ENCODE assay signal across 1 cellular context in genomic region chr18:11163668-11164067, GRCh38.
TF ChIP-seq lines count a peak whose summit lies in the region.

No MANE protein-coding gene starts in this region.

TF ChIP-seq in endothelial cell of umbilical vein, 7 proteins besides CTCF, POLR2A, EP300 and RAD21 (continued from another document):
- TF ChIP-seq MYC (IDR thresholded peaks at IDR 0.05; ENCODE audit: low read depth, low read length) (no peak), JUN (IDR thresholded peaks at IDR 0.05; ENCODE audit: borderline replicate concordance, insufficient read depth, insufficient read length, low read depth) (no peak), GATA2 (IDR thresholded peaks at IDR 0.05; ENCODE audit: insufficient read depth, insufficient read length, low read depth, low read length) (no peak), EZH2 (IDR thresholded peaks at IDR 0.05; ENCODE audit: borderline replicate concordance, low read depth, low read length, severe bottlenecking) (no peak)
